34 cellular contexts compared by ENCODE assay signal in the genomic region with DNA sequence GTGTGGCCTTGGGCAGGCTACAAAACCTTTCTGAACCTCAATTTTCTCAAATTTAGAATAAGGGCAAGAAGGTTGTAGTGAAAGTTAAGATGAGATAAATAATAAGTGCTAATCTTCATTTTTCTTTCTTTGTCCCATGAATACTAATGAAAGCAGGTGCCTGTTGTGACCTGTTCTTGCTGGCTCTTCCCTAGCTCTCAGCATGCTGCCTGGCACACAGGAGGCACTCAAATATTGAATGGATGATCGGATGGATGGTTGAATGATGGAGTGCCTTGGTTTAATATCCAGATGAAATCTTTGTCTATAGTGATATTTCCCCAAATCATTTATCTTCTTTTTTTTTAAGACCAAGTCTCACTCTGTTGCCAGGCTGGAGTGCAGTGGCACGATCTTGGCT. TPM values are rescaled to one million over a fixed set of nuclear protein-coding genes. Genes with fewer than 3 reads are reported as not detected.
"Had no signal": no experiment of that assay in that cellular context is flagged by ENCODE, and none has a peak within 500 bp of the region (broad histone marks: within the 10 kb centered on the region; RNA-seq: fewer than 3 reads in every experiment).

No MANE protein-coding gene starts in this region.

- H3K27ac Mint-ChIP-seq: naive thymus-derived CD8-positive, alpha-beta T cell; nephron; stimulated activated memory B cell treated with anti-CD40 and anti-IgM and Interleukin-4, amounts not matched to agents 10 μg/mL and 1 μg/mL and 100 μg/mL, for 72 hours; stimulated activated naive CD8-positive, alpha-beta T cell treated with anti-CD3 and anti-CD28 coated beads, Interleukin-15, amount 100 ng/mL, for 72 hours had no signal

- H3K4me1 Mint-ChIP-seq: naive thymus-derived CD8-positive, alpha-beta T cell; nephron; neural crest cell; stimulated activated memory B cell treated with anti-CD40 and anti-IgM and Interleukin-4, amounts not matched to agents 10 μg/mL and 1 μg/mL and 100 μg/mL, for 72 hours; stimulated activated naive CD8-positive, alpha-beta T cell treated with anti-CD3 and anti-CD28 coated beads, Interleukin-15, amount 100 ng/mL, for 72 hours had no signal

- H3K27me3 ChIP-seq: left lung, right atrium auricular region, right lobe of liver, transverse colon, upper lobe of left lung, vagina had no signal

- H3K27ac ChIP-seq: left lung, lower lobe of right lung, parathyroid adenoma, right atrium auricular region, right lobe of liver, transverse colon, upper lobe of left lung, vagina had no signal

- ATAC-seq: left colon; left lung; lower lobe of right lung; naive thymus-derived CD8-positive, alpha-beta T cell; right lobe of liver; stimulated activated memory B cell treated with anti-CD40 and anti-IgM and Interleukin-4, amounts not matched to agents 10 μg/mL and 1 μg/mL and 100 μg/mL, for 72 hours; stimulated activated naive CD8-positive, alpha-beta T cell treated with anti-CD3 and anti-CD28 coated beads, Interleukin-15, amount 100 ng/mL, for 72 hours had no signal

- H3K4me3 ChIP-seq: left lung, lower lobe of right lung, right atrium auricular region, right lobe of liver, smooth muscle cell, transverse colon, upper lobe of left lung, vagina had no signal

- H3K4me1 ChIP-seq: left lung, lower lobe of right lung, right atrium auricular region, right lobe of liver, transverse colon, upper lobe of left lung, vagina had no signal

- H3K36me3 ChIP-seq: left lung, lower lobe of right lung, right atrium auricular region, right lobe of liver, transverse colon, upper lobe of left lung, vagina had no signal

- H3K4me3 Mint-ChIP-seq: naive thymus-derived CD8-positive, alpha-beta T cell; nephron; neural crest cell; stimulated activated memory B cell treated with anti-CD40 and anti-IgM and Interleukin-4, amounts not matched to agents 10 μg/mL and 1 μg/mL and 100 μg/mL, for 72 hours; stimulated activated naive CD8-positive, alpha-beta T cell treated with anti-CD3 and anti-CD28 coated beads, Interleukin-15, amount 100 ng/mL, for 72 hours had no signal

- DNase-seq: hippocampal formation; left colon; left lung; lower lobe of right lung; mammary epithelial cell; mesenchymal stem cell; naive thymus-derived CD8-positive, alpha-beta T cell; nucleus accumbens; right lobe of liver; stimulated activated CD4-positive, alpha-beta T cell treated with anti-CD3 and anti-CD28 coated beads, Interleukin-1b, Interleukin-23, amount 100 ng/mL, for 48 hours; stimulated activated CD4-positive, alpha-beta T cell treated with anti-CD3 and anti-CD28 coated beads, Interleukin-2, amount 100 ng/mL, for 48 hours; stimulated activated CD4-positive, alpha-beta T cell treated with anti-CD3 and anti-CD28 coated beads, Interleukin-4, amount 100 ng/mL, for 4 hours; stimulated activated CD8-positive, alpha-beta memory T cell treated with anti-CD3 and anti-CD28 coated beads, Interleukin-4, amount 100 ng/mL, for 48 hours; stimulated activated naive CD4-positive, alpha-beta T cell treated with Interleukin-2 at 50 U/mL for 16 hours; stimulated activated naive CD8-positive, alpha-beta T cell treated with anti-CD3 and anti-CD28 coated beads, Interleukin-15, amount 100 ng/mL, for 72 hours; substantia nigra; transverse colon had no signal

- H3K36me3 Mint-ChIP-seq: naive thymus-derived CD8-positive, alpha-beta T cell; stimulated activated memory B cell treated with anti-CD40 and anti-IgM and Interleukin-4, amounts not matched to agents 10 μg/mL and 1 μg/mL and 100 μg/mL, for 72 hours had no signal

- H3K9me3 Mint-ChIP-seq: nephron; stimulated activated naive CD8-positive, alpha-beta T cell treated with anti-CD3 and anti-CD28 coated beads, Interleukin-15, amount 100 ng/mL, for 72 hours had no signal

- H3K9me3 ChIP-seq: left lung, lower lobe of right lung, right atrium auricular region, right lobe of liver, transverse colon, upper lobe of left lung, vagina had no signal

RNA-seq across cellular contexts. Expression of gene PBOV1, which starts 15.0 kb away (rescaled TPM):
- total RNA-seq: left colon; left lung; liver; lower lobe of right lung; mammary epithelial cell; mucosa of gallbladder; naive thymus-derived CD8-positive, alpha-beta T cell; neural crest cell; osteocyte; posterior vena cava; pulmonary artery endothelial cell; renal cortical epithelial cell; right atrium auricular region; right lobe of liver; skeletal muscle tissue; smooth muscle cell; temporal lobe; transverse colon; upper lobe of left lung; urinary bladder; vagina had no signal

RNA-seq across cellular contexts. Expression of gene ARFGEF3, which starts 41.6 kb away (rescaled TPM):
- total RNA-seq: naive thymus-derived CD8-positive, alpha-beta T cell had no signal
